17 cellular contexts compared by ENCODE assay signal in genomic region chr1:192747942-192748341, GRCh38.
DNase-seq lines count a peak whose midpoint lies in the region; ATAC-seq, FAIRE-seq and TF ChIP-seq lines count a peak whose summit lies in the region.
"Had no signal": no experiment of that assay in that cellular context is flagged by ENCODE, and none has a peak within 500 bp of the region (broad histone marks: within the 10 kb centered on the region; RNA-seq: fewer than 3 reads in every experiment).

No MANE protein-coding gene starts in this region.

- peak; percentile 4 for DNase-seq in SK-N-SH
- DNase-seq in OCI-M1 (lab: John Stamatoyannopoulos, UW) = peak; percentile 91
- peak; percentile 39 for DNase-seq in fibroblast of gingiva (ENCODE audit: low read depth)
- no peak for DNase-seq in smooth muscle cell (lab: John Stamatoyannopoulos, UW; ENCODE audit: unreplicated experiment)
- no peak for DNase-seq in T-helper 1 cell
- no peak for DNase-seq in transverse colon
- DNase-seq in kidney = no peak
- DNase-seq: activated CD4-positive, alpha-beta T cell treated with anti-CD3 and anti-CD28 coated beads for 4 hours; activated T-cell treated with anti-CD3 and anti-CD28 coated beads, Interleukin-2, amount 50 U/mL, for 48 hours; adrenal gland; midbrain; MM.1S; spleen; T-helper 2 cell had no signal

- CTCF ChIA-PET in SK-N-SH (lab: Yijun Ruan, JAX) = no interaction called here

- H3K4me2 ChIP-seq in SK-N-SH = no peak overlapping the region
- no peak overlapping the region for H3K4me2 ChIP-seq in smooth muscle cell

- intact Hi-C loops in transverse colon (cut with DNase I; ENCODE audit: low total_unique reads) = no loop called here
- intact Hi-C loops in kidney (cut with DNase I) = no loop called here

- H3K36me3 ChIP-seq in SK-N-SH (replicated peaks in 1 of 2; ENCODE audit: control insufficient read depth in 1 of 2, insufficient read depth in 2 of 2, low read length in 1 of 2) (no peaks in the 10 kb centered on the region), smooth muscle cell (ENCODE audit: low read depth) (peaks cover 7% of the 10 kb centered on the region), transverse colon (no peaks in the 10 kb centered on the region), kidney (ENCODE audit: control insufficient read depth in 1 of 2, insufficient read depth in 2 of 2, low read length in 2 of 2) (no peaks in the 10 kb centered on the region)
- H3K36me3 ChIP-seq: adrenal gland, spleen had no signal

- no peaks in the 10 kb centered on the region for H3K27me3 ChIP-seq in SK-N-SH (ENCODE audit: insufficient read depth)
- H3K27me3 ChIP-seq in smooth muscle cell (ENCODE audit: low read depth) = no peaks in the 10 kb centered on the region
- H3K27me3 ChIP-seq in transverse colon = no peaks in the 10 kb centered on the region
- H3K27me3 ChIP-seq: adrenal gland, spleen had no signal

- H2AFZ ChIP-seq in SK-N-SH (ENCODE audit: low read depth) (no peak overlapping the region), smooth muscle cell (ENCODE audit: low read depth) (no peak overlapping the region)

- TF ChIP-seq CTCF in SK-N-SH (IDR thresholded peaks at IDR 0.05) (no peak), smooth muscle cell (IDR thresholded peaks at IDR 0.05; ENCODE audit: borderline replicate concordance, insufficient read depth, poor library complexity, severe bottlenecking) (no peak), transverse colon (IDR thresholded peaks at IDR 0.05) (no peak), kidney (IDR thresholded peaks at IDR 0.05; ENCODE audit: borderline replicate concordance, extremely low read depth, insufficient read depth) (no peak)

- no peaks in the 10 kb centered on the region for H4K20me1 ChIP-seq in SK-N-SH (ENCODE audit: insufficient read depth)
- H4K20me1 ChIP-seq in smooth muscle cell (ENCODE audit: low read depth) = no peaks in the 10 kb centered on the region

- no peak for FAIRE-seq in kidney (lab: Jason Lieb, UNC)
- FAIRE-seq: GM12878 had no signal

- no peaks in the 10 kb centered on the region for H3K79me2 ChIP-seq in SK-N-SH (ENCODE audit: insufficient read depth)
- no peaks in the 10 kb centered on the region for H3K79me2 ChIP-seq in smooth muscle cell (ENCODE audit: low read depth)

- H3F3A ChIP-seq in SK-N-SH (replicated peaks; ENCODE audit: insufficient read depth) (peaks cover 3% of the 10 kb centered on the region), smooth muscle cell (ENCODE audit: low read depth) (no peaks in the 10 kb centered on the region)

- POLR2A ChIA-PET in SK-N-SH (lab: Yijun Ruan, JAX) = no interaction called here

- WGBS in SK-N-SH (ENCODE audit: low lambda C conversion rate) = 73% methylated on average over 3 of the region's 3 CpGs
- WGBS in smooth muscle cell (ENCODE audit: low lambda C conversion rate) = 89% methylated on average over 3 of the region's 3 CpGs
- 45 to 62% methylated on average over 3 of the region's 3 CpGs for WGBS in transverse colon (ENCODE audit: low coverage in 1 of 2), 2 donors

- no peaks in the 10 kb centered on the region; a peak in 1 of 4 replicates for H3K4me1 ChIP-seq in SK-N-SH (ENCODE audit: control insufficient read depth in 1 of 2, insufficient read depth in 2 of 2, low read depth in 1 of 2, low read length in 1 of 2)
- H3K4me1 ChIP-seq in smooth muscle cell (ENCODE audit: low read depth) = no peaks in the 10 kb centered on the region
- no peaks in the 10 kb centered on the region for H3K4me1 ChIP-seq in transverse colon
- no peaks in the 10 kb centered on the region for H3K4me1 ChIP-seq in kidney (ENCODE audit: control insufficient read depth in 1 of 2, insufficient read depth in 1 of 2, low read depth in 1 of 2, low read length in 2 of 2)
- H3K4me1 ChIP-seq: adrenal gland, spleen had no signal

- no peak for TF ChIP-seq RAD21 in SK-N-SH (IDR thresholded peaks at IDR 0.05; ENCODE audit: low read length)

- no peak for ATAC-seq in SK-N-SH treated with all-trans-retinoic acid at 6 μM for 48 hours
- ATAC-seq: GM12878 had no signal

- in situ Hi-C loops in transverse colon (cut with MboI; ENCODE audit: low pct_ligation_motif_present in 1 of 4, low pct_unique_long_range_greater_than_20kb in 1 of 4, low sequenced_read_pairs in 3 of 4) = no loop called here

- H3K27ac ChIP-seq in SK-N-SH (ENCODE audit: low read depth in 2 of 2, low read length in 1 of 2) = no peak overlapping the region
- H3K27ac ChIP-seq in smooth muscle cell (ENCODE audit: low read depth) = peak overlapping the region; percentile 83
- no peak overlapping the region for H3K27ac ChIP-seq in transverse colon
- H3K27ac ChIP-seq in kidney (ENCODE audit: low read depth in 2 of 2, low read length in 2 of 2) = no peak overlapping the region
- H3K27ac ChIP-seq: adrenal gland, coronary artery, spleen had no signal

- H3K4me3 ChIP-seq in SK-N-SH (ENCODE audit: low read depth in 2 of 2, low read length in 1 of 2) (no peak overlapping the region), smooth muscle cell (no peak overlapping the region), transverse colon (no peak overlapping the region), kidney (ENCODE audit: low read length in 2 of 2) (no peak overlapping the region)
- H3K4me3 ChIP-seq: adrenal gland, coronary artery, GM12878, spleen had no signal

- H3K9ac ChIP-seq in SK-N-SH (no peak overlapping the region), smooth muscle cell (ENCODE audit: low read depth) (no peak overlapping the region), kidney (ENCODE audit: low read length in 2 of 2) (no peak overlapping the region)

- no peaks in the 10 kb centered on the region for H3K9me3 ChIP-seq in SK-N-SH
- H3K9me3 ChIP-seq in smooth muscle cell (replicated peaks; ENCODE audit: low read depth) = no peaks in the 10 kb centered on the region
- H3K9me3 ChIP-seq in transverse colon = no peaks in the 10 kb centered on the region
- no peaks in the 10 kb centered on the region for H3K9me3 ChIP-seq in kidney (ENCODE audit: control insufficient read depth in 1 of 2, low read length in 2 of 2)
- H3K9me3 ChIP-seq: adrenal gland had no signal

- H3K9me2 ChIP-seq in SK-N-SH = no peaks in the 10 kb centered on the region

- TF ChIP-seq EP300 in SK-N-SH (IDR thresholded peaks at IDR 0.05; ENCODE audit: borderline replicate concordance in 1 of 2, low read depth in 1 of 2, low read length in 1 of 2) (no peak), transverse colon (IDR thresholded peaks at IDR 0.05; ENCODE audit: low read depth) (no peak)

- TF ChIP-seq POLR2A in transverse colon (IDR thresholded peaks at IDR 0.05) = no peak

TF ChIP-seq in SK-N-SH, 30 proteins besides CTCF, POLR2A, EP300 and RAD21 (continues in another document):
- TF ChIP-seq SIN3A (IDR thresholded peaks at IDR 0.05; ENCODE audit: borderline replicate concordance, low read depth, low read length) (no peak), ZBTB33 (IDR thresholded peaks at IDR 0.05; ENCODE audit: borderline replicate concordance, low read depth) (no peak), SMC3 (IDR thresholded peaks at IDR 0.05; ENCODE audit: low read depth, low read length) (no peak), YY1 (IDR thresholded peaks at IDR 0.05; ENCODE audit: low read depth) (no peak)

TF ChIP-seq in SK-N-SH treated with all-trans-retinoic acid at 6 μM for 48 hours, 23 proteins besides CTCF, POLR2A, EP300 and RAD21 (continues in another document):
- no peak for TF ChIP-seq POU6F1 (CRISPR knock-in tag; IDR thresholded peaks at IDR 0.05; ENCODE audit: borderline replicate concordance, low read depth)
- no peak for TF ChIP-seq SNAI2 (CRISPR knock-in tag; IDR thresholded peaks at IDR 0.05)
- TF ChIP-seq, protein P1, sequence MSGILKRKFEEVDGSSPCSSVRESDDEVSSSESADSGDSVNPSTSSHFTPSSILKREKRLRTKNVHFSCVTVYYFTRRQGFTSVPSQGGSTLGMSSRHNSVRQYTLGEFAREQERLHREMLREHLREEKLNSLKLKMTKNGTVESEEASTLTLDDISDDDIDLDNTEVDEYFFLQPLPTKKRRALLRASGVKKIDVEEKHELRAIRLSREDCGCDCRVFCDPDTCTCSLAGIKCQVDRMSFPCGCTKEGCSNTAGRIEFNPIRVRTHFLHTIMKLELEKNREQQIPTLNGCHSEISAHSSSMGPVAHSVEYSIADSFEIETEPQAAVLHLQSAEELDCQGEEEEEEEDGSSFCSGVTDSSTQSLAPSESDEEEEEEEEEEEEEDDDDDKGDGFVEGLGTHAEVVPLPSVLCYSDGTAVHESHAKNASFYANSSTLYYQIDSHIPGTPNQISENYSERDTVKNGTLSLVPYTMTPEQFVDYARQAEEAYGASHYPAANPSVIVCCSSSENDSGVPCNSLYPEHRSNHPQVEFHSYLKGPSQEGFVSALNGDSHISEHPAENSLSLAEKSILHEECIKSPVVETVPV (CRISPR knock-in tag; IDR thresholded peaks at IDR 0.05) = no peak
- TF ChIP-seq ZFP30 (CRISPR knock-in tag; IDR thresholded peaks at IDR 0.05) = no peak
- TF ChIP-seq RARB (CRISPR knock-in tag; IDR thresholded peaks at IDR 0.05) = no peak
- no peak for TF ChIP-seq ESRRG (CRISPR knock-in tag; IDR thresholded peaks at IDR 0.05)
- TF ChIP-seq ISL1 (CRISPR knock-in tag; IDR thresholded peaks at IDR 0.05) = no peak
- TF ChIP-seq TCF4 (CRISPR knock-in tag; IDR thresholded peaks at IDR 0.05; ENCODE audit: borderline replicate concordance) = no peak
- TF ChIP-seq PPARA (CRISPR knock-in tag; IDR thresholded peaks at IDR 0.05; ENCODE audit: borderline replicate concordance) = no peak
- no peak for TF ChIP-seq ZNF70 (CRISPR knock-in tag; IDR thresholded peaks at IDR 0.05)
- TF ChIP-seq BACH2 (CRISPR knock-in tag; IDR thresholded peaks at IDR 0.05; ENCODE audit: borderline replicate concordance) = no peak
- TF ChIP-seq ZC3H10 (CRISPR knock-in tag; IDR thresholded peaks at IDR 0.05) = no peak

Comparison
In these comparisons a context has a peak if more than half of its experiments do, and no peak if none do; other contexts are left out.
1. DNase-seq: peak in SK-N-SH (single experiment), OCI-M1 (single experiment) and fibroblast of gingiva (single experiment); none in smooth muscle cell (single experiment), T-helper 1 cell (0 of 5), transverse colon (single experiment) and kidney (single experiment).